17 cellular contexts compared by ENCODE assay signal in genomic region chr1:55707196-55707595, GRCh38.
A peak's percentile ranks its signal among the peaks of the same experiment; 100 is the strongest.
DNase-seq lines count a peak whose midpoint lies in the region; ATAC-seq, FAIRE-seq and TF ChIP-seq lines count a peak whose summit lies in the region.
"Had no signal": no experiment of that assay in that cellular context is flagged by ENCODE, and none has a peak within 500 bp of the region (broad histone marks: within the 10 kb centered on the region; RNA-seq: fewer than 3 reads in every experiment).

No MANE protein-coding gene starts in this region.

- no peak overlapping the region for H3K9ac ChIP-seq in neural progenitor cell
- H3K9ac ChIP-seq: GM23248 had no signal

- H3K4me1 ChIP-seq in neural progenitor cell: peaks cover 10% of the 10 kb centered on the region

- peaks cover 5% of the 10 kb centered on the region for H3K9me3 Mint-ChIP-seq in neural progenitor cell
- H3K9me3 Mint-ChIP-seq: IgD-negative memory B cell had no signal

- no peak overlapping the region for H3K4me3 Mint-ChIP-seq in neural progenitor cell
- H3K4me3 Mint-ChIP-seq: CD14-positive monocyte; CD8-positive, alpha-beta memory T cell; IgD-negative memory B cell had no signal

- H4K20me1 ChIP-seq in neural progenitor cell (ENCODE audit: low read depth): no peaks in the 10 kb centered on the region

- peak overlapping the region; percentile 1 for H3K27ac Mint-ChIP-seq in neural progenitor cell
- H3K27ac Mint-ChIP-seq: CD14-positive monocyte; CD8-positive, alpha-beta memory T cell; IgD-negative memory B cell had no signal

- H3K36me3 Mint-ChIP-seq in neural progenitor cell: no peaks in the 10 kb centered on the region
- H3K36me3 Mint-ChIP-seq: CD14-positive monocyte; CD8-positive, alpha-beta memory T cell had no signal

- H3K79me2 ChIP-seq in neural progenitor cell (ENCODE audit: low read depth): no peaks in the 10 kb centered on the region

- H3K4me3 ChIP-seq in neural progenitor cell: no peak overlapping the region
- H3K4me3 ChIP-seq: GM12878, GM23248 had no signal

- H3K9me3 ChIP-seq in neural progenitor cell (ENCODE audit: low read depth): no peaks in the 10 kb centered on the region
- H3K9me3 ChIP-seq: Caco-2 had no signal

- no peak overlapping the region for H3K4me2 ChIP-seq in neural progenitor cell

- ATAC-seq in GM21423 (IDR thresholded peaks at IDR 0.05; ENCODE audit: unreplicated experiment) (no peak), HG02981 (IDR thresholded peaks at IDR 0.05; ENCODE audit: unreplicated experiment) (no peak)
- ATAC-seq: GM12878 had no signal

- H3F3A ChIP-seq in neural progenitor cell (ENCODE audit: low read depth): no peaks in the 10 kb centered on the region

- TF ChIP-seq CTCF in neural progenitor cell (IDR thresholded peaks at IDR 0.05): no peak

- no peak overlapping the region for H2AFZ ChIP-seq in neural progenitor cell (replicated peaks)
- H2AFZ ChIP-seq: GM23248 had no signal

- no peaks in the 10 kb centered on the region for H3K27me3 ChIP-seq in neural progenitor cell

- H3K36me3 ChIP-seq in neural progenitor cell: no peaks in the 10 kb centered on the region

- peaks cover 22% of the 10 kb centered on the region for H3K4me1 Mint-ChIP-seq in neural progenitor cell
- H3K4me1 Mint-ChIP-seq: CD14-positive monocyte; CD8-positive, alpha-beta memory T cell had no signal

- FAIRE-seq in frontal cortex (lab: Jason Lieb, UNC): no peak
- FAIRE-seq: GM12878, GM18507, H54 had no signal

- DNase-seq in DMS 273 (lab: John Stamatoyannopoulos, UW; ENCODE audit: unreplicated experiment): peak; percentile 13
- no peak for DNase-seq in DMS 273 treated with DMSO at 0.1 percent for 48 hours (lab: John Stamatoyannopoulos, UW)
- DNase-seq in NCI-H82 treated with DMSO at 0.1 percent for 48 hours (lab: John Stamatoyannopoulos, UW; ENCODE audit: unreplicated experiment): peak; percentile 93
- DNase-seq in neural progenitor cell (ENCODE audit: low spot score): no peak
- DNase-seq in frontal cortex (ENCODE audit: low spot score in 2 of 2): no peak
- DNase-seq: Caco-2; CD8-positive, alpha-beta memory T cell; DMS79; GM23248 had no signal

- no peak overlapping the region for H3K27ac ChIP-seq in neural progenitor cell
- H3K27ac ChIP-seq: 22Rv1, GM23248 had no signal

- peaks cover 7% of the 10 kb centered on the region for H3K27me3 Mint-ChIP-seq in neural progenitor cell (ENCODE audit: insufficient read depth, low read depth)
- H3K27me3 Mint-ChIP-seq: IgD-negative memory B cell had no signal

Comparison
In these comparisons a context has a peak if more than half of its experiments do, and no peak if none do; other contexts are left out.
1. DNase-seq: peak in DMS 273 (single experiment) and NCI-H82 treated with DMSO at 0.1 percent for 48 hours (single experiment); none in DMS 273 treated with DMSO at 0.1 percent for 48 hours (single experiment), neural progenitor cell (single experiment) and frontal cortex (0 of 2).